Comparison of ENCODE assay signal across 21 cellular contexts in genomic region chr18:48772457-48772856, GRCh38.
"Had no signal": no experiment of that assay in that cellular context is flagged by ENCODE, and none has a peak within 500 bp of the region (broad histone marks: within the 10 kb centered on the region; RNA-seq: fewer than 3 reads in every experiment).

No MANE protein-coding gene starts in this region.

- H3K36me3 Mint-ChIP-seq: activated naive CD8-positive, alpha-beta T cell treated with anti-CD3 and anti-CD28 coated beads for 36 hours had no signal

- H3K9me3 Mint-ChIP-seq: activated CD4-positive, alpha-beta memory T cell treated with anti-CD3 and anti-CD28 coated beads for 36 hours; activated CD4-positive, alpha-beta T cell treated with anti-CD3 and anti-CD28 coated beads, Interleukin-2, amount 10 ng/mL, durations not matched to agents 7 days and 5 days; activated naive CD4-positive, alpha-beta T cell treated with anti-CD3 and anti-CD28 coated beads for 36 hours; activated naive CD8-positive, alpha-beta T cell treated with anti-CD3 and anti-CD28 coated beads for 36 hours; activated T-helper 17 cell treated with anti-CD3 and anti-CD28 coated beads, Interleukin-2, amount 50 U/mL, for 72 hours; T-helper 1 cell treated with Interleukin-12 subunit alpha and Interleukin-12 subunit beta and Interleukin-4 antibody, amounts not matched to agents 30 μg/mL and 1 μg/mL, for 36 hours had no signal

- H3K9me3 ChIP-seq: SJCRH30 had no signal

- H3K4me3 ChIP-seq: SJCRH30 had no signal

- DNase-seq: activated B cell treated with CpG ODN at 0.5 μM for 24 hours; activated CD4-positive, alpha-beta memory T cell treated with anti-CD3 and anti-CD28 coated beads for 36 hours; activated CD4-positive, alpha-beta T cell treated with anti-CD3 and anti-CD28 coated beads for 1 hour; activated CD4-positive, alpha-beta T cell treated with anti-CD3 and anti-CD28 coated beads, Interleukin-2, amount 10 ng/mL, durations not matched to agents 7 days and 5 days; activated CD8-positive, alpha-beta memory T cell treated with anti-CD3 and anti-CD28 coated beads for 24 hours; activated gamma-delta T cell; activated naive CD4-positive, alpha-beta T cell treated with anti-CD3 and anti-CD28 coated beads for 36 hours; activated naive CD8-positive, alpha-beta T cell treated with anti-CD3 and anti-CD28 coated beads for 36 hours; activated T-cell treated with anti-CD3 and anti-CD28 coated beads, Interleukin-2, amount 50 U/mL, for 4 hours; central memory CD4-positive, alpha-beta T cell; NCI-H1048; NCI-H146; NCI-H1930; NCI-H2171; NCI-H526 treated with DMSO at 0.1 percent for 48 hours; NCI-H82; RPMI8226; SJCRH30; T-helper 9 cell had no signal

- H3K4me3 Mint-ChIP-seq: activated B cell treated with CpG ODN at 0.5 μM for 24 hours; activated CD4-positive, alpha-beta memory T cell treated with anti-CD3 and anti-CD28 coated beads for 36 hours; activated CD4-positive, alpha-beta T cell treated with anti-CD3 and anti-CD28 coated beads, Interleukin-2, amount 10 ng/mL, durations not matched to agents 7 days and 5 days; activated naive CD4-positive, alpha-beta T cell treated with anti-CD3 and anti-CD28 coated beads for 36 hours; activated naive CD8-positive, alpha-beta T cell treated with anti-CD3 and anti-CD28 coated beads for 36 hours; activated T-cell treated with anti-CD3 and anti-CD28 coated beads, Interleukin-2, amount 50 U/mL, for 4 hours; activated T-helper 17 cell treated with anti-CD3 and anti-CD28 coated beads, Interleukin-2, amount 50 U/mL, for 72 hours; T-helper 1 cell treated with Interleukin-12 subunit alpha and Interleukin-12 subunit beta and Interleukin-4 antibody, amounts not matched to agents 30 μg/mL and 1 μg/mL, for 36 hours had no signal

- H3K4me1 ChIP-seq: SJCRH30 had no signal

- H3K27me3 Mint-ChIP-seq: activated CD4-positive, alpha-beta memory T cell treated with anti-CD3 and anti-CD28 coated beads for 36 hours; activated CD4-positive, alpha-beta T cell treated with anti-CD3 and anti-CD28 coated beads, Interleukin-2, amount 10 ng/mL, durations not matched to agents 7 days and 5 days; activated T-helper 17 cell treated with anti-CD3 and anti-CD28 coated beads, Interleukin-2, amount 50 U/mL, for 72 hours had no signal

- H3K27ac Mint-ChIP-seq: activated B cell treated with CpG ODN at 0.5 μM for 24 hours; activated CD4-positive, alpha-beta memory T cell treated with anti-CD3 and anti-CD28 coated beads for 36 hours; activated CD4-positive, alpha-beta T cell treated with anti-CD3 and anti-CD28 coated beads, Interleukin-2, amount 10 ng/mL, durations not matched to agents 7 days and 5 days; activated naive CD4-positive, alpha-beta T cell treated with anti-CD3 and anti-CD28 coated beads for 36 hours; activated naive CD8-positive, alpha-beta T cell treated with anti-CD3 and anti-CD28 coated beads for 36 hours; activated T-helper 17 cell treated with anti-CD3 and anti-CD28 coated beads, Interleukin-2, amount 50 U/mL, for 72 hours; T-helper 1 cell treated with Interleukin-12 subunit alpha and Interleukin-12 subunit beta and Interleukin-4 antibody, amounts not matched to agents 30 μg/mL and 1 μg/mL, for 36 hours had no signal

- ATAC-seq: activated T-cell treated with anti-CD3 and anti-CD28 coated beads, Interleukin-2, amount 50 U/mL, for 4 hours; activated T-helper 17 cell treated with anti-CD3 and anti-CD28 coated beads, Interleukin-2, amount 50 U/mL, for 72 hours had no signal

- H3K27me3 ChIP-seq: SJCRH30 had no signal

- H3K4me1 Mint-ChIP-seq: activated B cell treated with CpG ODN at 0.5 μM for 24 hours had no signal

- H3K27ac ChIP-seq: SJCRH30 had no signal
